In the genomic region with DNA sequence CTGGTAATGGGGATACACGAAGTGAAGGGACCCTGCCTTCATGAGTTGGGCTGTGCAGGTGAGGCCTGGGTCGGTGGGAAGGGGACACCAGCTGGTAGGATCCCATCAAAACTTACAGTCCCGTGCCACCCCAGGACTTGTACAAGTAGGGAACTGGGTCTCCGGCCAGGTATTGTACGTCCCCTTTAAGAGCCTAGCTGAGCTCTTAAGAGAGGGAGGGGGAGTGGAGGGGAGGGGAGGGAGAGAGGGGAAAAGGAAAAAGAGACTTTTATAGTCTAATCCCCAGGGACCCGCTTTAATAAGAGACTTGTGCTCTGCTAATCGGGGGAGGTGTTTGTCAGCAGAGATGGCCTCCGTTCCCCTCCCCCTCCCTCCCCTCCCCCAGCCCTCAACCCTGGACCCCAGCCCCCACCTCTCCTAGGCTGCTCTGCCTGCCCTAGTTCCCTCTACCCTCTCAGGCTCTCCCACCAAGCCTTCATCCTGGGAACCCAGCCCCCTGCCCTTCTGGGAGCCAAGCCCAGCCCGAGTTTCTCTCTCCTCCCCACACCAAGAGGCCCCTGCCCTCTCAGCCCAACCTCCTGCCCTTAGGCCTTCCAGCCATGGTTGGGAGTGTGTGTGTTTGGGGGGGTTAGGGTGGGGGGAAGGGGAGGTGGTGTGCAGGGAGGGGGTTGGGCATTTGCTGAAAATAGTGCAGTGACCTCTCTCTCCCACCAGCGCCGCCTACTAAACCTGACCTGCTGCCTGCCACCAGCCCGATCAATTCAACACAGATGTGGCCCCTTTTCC, we compare ENCODE assay signal across 1 cellular context.
TF ChIP-seq lines count a peak whose summit lies in the region.

No MANE protein-coding gene starts in this region.

TF ChIP-seq in IMR-90, 13 proteins besides CTCF, POLR2A, EP300 and RAD21:
- TF ChIP-seq RCOR1 (IDR thresholded peaks at IDR 0.05; ENCODE audit: insufficient replicate concordance, low read length) (no peak), NFE2L2 (IDR thresholded peaks at IDR 0.05; ENCODE audit: low read depth, low read length) (no peak), MAFK (IDR thresholded peaks at IDR 0.05; ENCODE audit: low read depth, low read length) (no peak)
